9 cellular contexts compared by ENCODE assay signal in genomic region chr3:149765762-149766334, GRCh38. TPM values are rescaled to one million over a fixed set of nuclear protein-coding genes. Genes with fewer than 3 reads are reported as not detected.
DNase-seq lines count a peak whose midpoint lies in the region; ATAC-seq and TF ChIP-seq lines count a peak whose summit lies in the region.
"Had no signal": no experiment of that assay in that cellular context is flagged by ENCODE, and none has a peak within 500 bp of the region (broad histone marks: within the 10 kb centered on the region; RNA-seq: fewer than 3 reads in every experiment).

No MANE protein-coding gene starts in this region.

- H3K56ac ChIP-seq in mesendoderm (ENCODE audit: low read length) = no peak overlapping the region

- TF ChIP-seq CTCF in Loucy (conservative IDR thresholded peaks at IDR 0.05; ENCODE audit: low read length) (peak; percentile 79), brain microvascular endothelial cell (IDR thresholded peaks at IDR 0.05; ENCODE audit: low read depth, low read length, missing control alignments) (peak; percentile 51)

- DNase-seq in EL = peak; percentile 44
- peak; percentile 17 for DNase-seq in brain microvascular endothelial cell
- peak; percentile 43 for DNase-seq in mesendoderm
- no peak for DNase-seq in activated CD4-positive, alpha-beta T cell treated with anti-CD3 and anti-CD28 coated beads, Interleukin-2, amount 50 U/mL, for 1 hour

- no CpG with 5 or more reads among the region's 2 CpGs for WGBS in mesendoderm (ENCODE audit: extremely low coverage, insufficient coverage, low lambda C conversion rate)

- H2AFZ ChIP-seq in Loucy (ENCODE audit: low read length) = no peak overlapping the region

- H3K27ac ChIP-seq in brain microvascular endothelial cell (no peak overlapping the region), mesendoderm (ENCODE audit: low read depth, low read length) (no peak overlapping the region)
- H3K27ac ChIP-seq: skin epidermis had no signal

- no peak overlapping the region for H2BK15ac ChIP-seq in mesendoderm (replicated peaks; ENCODE audit: low read depth)

- no peaks in the 10 kb centered on the region for H3F3A ChIP-seq in Loucy (ENCODE audit: low read depth)

- H3K4me2 ChIP-seq in Loucy (ENCODE audit: low read depth, low read length, poor library complexity, severe bottlenecking) = no peak overlapping the region
- H3K4me2 ChIP-seq in mesendoderm (ENCODE audit: low read length) = no peak overlapping the region

- no peak overlapping the region for H3K23ac ChIP-seq in mesendoderm (ENCODE audit: low read length)

- H2BK120ac ChIP-seq in mesendoderm (ENCODE audit: low read depth, low read length) = no peak overlapping the region

- ATAC-seq in HG03442 (IDR thresholded peaks at IDR 0.05; ENCODE audit: unreplicated experiment) (no peak), GM18520 (IDR thresholded peaks at IDR 0.05; ENCODE audit: unreplicated experiment) (no peak), GM18517 (IDR thresholded peaks at IDR 0.05; ENCODE audit: unreplicated experiment) (no peak)

- H3K79me2 ChIP-seq in Loucy (ENCODE audit: insufficient read depth, low read length) (no peaks in the 10 kb centered on the region), mesendoderm (ENCODE audit: control insufficient read depth, insufficient read depth, low read length) (no peaks in the 10 kb centered on the region)

- H3K27me3 ChIP-seq in Loucy (ENCODE audit: insufficient read depth, low read length, poor library complexity, severe bottlenecking) (peaks cover 5% of the 10 kb centered on the region), brain microvascular endothelial cell (replicated peaks) (peaks cover 11% of the 10 kb centered on the region), mesendoderm (ENCODE audit: insufficient read depth, low read length, poor library complexity) (no peaks in the 10 kb centered on the region)

- no peak overlapping the region for H4K8ac ChIP-seq in mesendoderm (ENCODE audit: low read depth, low read length)

- H3K4ac ChIP-seq in mesendoderm (ENCODE audit: low read depth, low read length) = no peak overlapping the region

- no peaks in the 10 kb centered on the region for H4K20me1 ChIP-seq in Loucy (ENCODE audit: insufficient read depth, low read length, poor library complexity, severe bottlenecking)

- H3K9me3 ChIP-seq in Loucy (ENCODE audit: insufficient read depth, low read depth, low read length) = no peaks in the 10 kb centered on the region

- H4K5ac ChIP-seq in mesendoderm (ENCODE audit: low read length) = no peak overlapping the region

- H2BK5ac ChIP-seq in mesendoderm (ENCODE audit: low read length) = no peak overlapping the region

- H2AK5ac ChIP-seq in mesendoderm (ENCODE audit: low read length) = no peak overlapping the region

- in situ Hi-C loops in brain microvascular endothelial cell (cut with HindIII; ENCODE audit: low pct_ligation_motif_present, low sequenced_read_pairs) = no loop called here

- H3K4me3 ChIP-seq in Loucy (ENCODE audit: low read length, poor library complexity, severe bottlenecking) (no peak overlapping the region), brain microvascular endothelial cell (ENCODE audit: low read depth, low read length) (no peak overlapping the region), mesendoderm (ENCODE audit: low read length) (no peak overlapping the region)
- H3K4me3 ChIP-seq: skin epidermis had no signal

- no peak overlapping the region for H3K18ac ChIP-seq in mesendoderm (ENCODE audit: low read length)

- no peak overlapping the region for H3K9ac ChIP-seq in Loucy (ENCODE audit: low read depth, low read length, poor library complexity, severe bottlenecking)
- no peak overlapping the region for H3K9ac ChIP-seq in mesendoderm (ENCODE audit: low read length)

- H3K4me1 ChIP-seq in Loucy (ENCODE audit: insufficient read depth, low read length, poor library complexity, severe bottlenecking) (no peaks in the 10 kb centered on the region), mesendoderm (ENCODE audit: control insufficient read depth, low read depth, low read length) (no peaks in the 10 kb centered on the region)

- no peaks in the 10 kb centered on the region for H3K9me2 ChIP-seq in Loucy (replicated peaks; ENCODE audit: low read depth, low read length)

- H3K36me3 ChIP-seq in Loucy (ENCODE audit: insufficient read depth, low read length) (no peaks in the 10 kb centered on the region), brain microvascular endothelial cell (replicated peaks) (no peaks in the 10 kb centered on the region), mesendoderm (ENCODE audit: control insufficient read depth, insufficient read depth, low read length) (no peaks in the 10 kb centered on the region)

- no peaks in the 10 kb centered on the region for H3K79me1 ChIP-seq in mesendoderm (ENCODE audit: low read length)

RNA-seq across cellular contexts. Expression of gene COMMD2, which starts 13.6 kb away (rescaled TPM):
- 42.5 TPM for polyA plus RNA-seq in mesendoderm (2013, experiment 1 of 2)
- 40.2 TPM for polyA plus RNA-seq in mesendoderm (2013, experiment 2 of 2)

RNA-seq across cellular contexts. Expression of gene ANKUB1, which starts 26.5 kb away (rescaled TPM):
- not detected for polyA plus RNA-seq in mesendoderm (2013, experiment 1 of 2)
- not detected for polyA plus RNA-seq in mesendoderm (2013, experiment 2 of 2)

RNA-seq across cellular contexts. Expression of gene RNF13, which starts 47.2 kb away (rescaled TPM):
- polyA plus RNA-seq in mesendoderm (2013, experiment 1 of 2) = 31.8 TPM
- polyA plus RNA-seq in mesendoderm (2013, experiment 2 of 2) = 34.6 TPM
